9 cellular contexts compared by ENCODE assay signal in the genomic region with DNA sequence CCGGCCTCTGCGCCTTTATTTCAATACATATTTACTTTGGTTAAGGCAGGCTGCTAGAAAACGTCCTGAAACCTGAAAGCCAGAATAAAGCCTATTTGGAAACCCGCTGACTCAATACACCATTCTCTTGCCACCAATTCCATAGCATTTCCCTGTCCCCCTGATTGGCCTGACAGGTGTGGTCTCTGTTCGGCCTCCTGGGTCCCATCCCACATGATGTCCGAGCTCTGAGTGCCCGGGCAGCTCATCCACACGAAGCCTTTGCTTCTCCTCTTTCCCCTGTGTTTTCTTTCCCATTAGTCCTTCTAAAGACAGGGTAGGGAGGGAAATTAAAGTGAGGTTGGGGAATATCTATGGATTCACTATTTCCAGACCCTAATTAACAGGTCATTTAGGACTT.
"Had no signal": no experiment of that assay in that cellular context is flagged by ENCODE, and none has a peak within 500 bp of the region (broad histone marks: within the 10 kb centered on the region; RNA-seq: fewer than 3 reads in every experiment).

No MANE protein-coding gene starts in this region.

- H3K4me3 Mint-ChIP-seq: GM23338, H9, HFFc6 had no signal

- H3K9me3 ChIP-seq: HAP-1 had no signal

- DNase-seq: GM23248, GOT3, H7, H9, HCEC 1CT, HFFc6 had no signal

- H3K27ac Mint-ChIP-seq: GM23338, H9, HFFc6 had no signal

- ATAC-seq: GM23338, HCT116 had no signal

- H3K4me3 ChIP-seq: GM23248, GM23338, HAP-1 had no signal

- H3K36me3 ChIP-seq: HAP-1 had no signal

- H3K9me3 Mint-ChIP-seq: GM23338, H9, HFFc6 had no signal

- H3K27ac ChIP-seq: GM23248 had no signal
